Comparison of ENCODE assay signal across 17 cellular contexts in the genomic region with DNA sequence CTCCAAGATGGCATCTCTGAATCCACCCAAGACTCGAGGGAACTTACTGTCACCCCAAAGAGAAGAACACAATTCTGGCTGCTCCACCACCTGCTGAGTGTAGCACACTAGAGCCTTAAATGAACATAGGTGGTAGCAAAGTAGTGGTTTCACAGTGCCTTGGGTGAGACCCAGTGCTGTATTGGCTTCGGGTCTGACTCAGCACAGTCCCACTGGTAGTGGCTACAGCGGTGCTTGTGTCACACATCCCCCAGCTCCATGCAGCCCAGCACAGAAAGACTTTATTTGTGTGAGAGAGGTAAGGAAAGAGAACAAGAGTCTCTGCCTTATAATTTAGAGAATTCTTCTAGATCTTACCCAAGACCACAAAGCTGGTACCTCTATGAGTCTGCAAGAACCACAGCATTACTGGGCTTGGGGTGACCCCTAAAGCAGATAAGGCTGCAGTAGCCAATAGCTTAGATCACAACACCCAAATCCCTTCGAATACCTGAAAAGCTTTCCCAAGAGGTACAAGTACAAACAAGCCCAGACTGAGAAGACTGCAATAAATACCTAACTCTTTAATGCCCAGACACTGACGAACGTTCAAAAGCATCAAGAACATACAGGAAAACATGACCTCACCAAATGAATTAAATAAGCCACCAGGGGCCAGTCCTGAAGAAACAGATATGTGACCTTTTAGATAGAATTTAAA.
DNase-seq lines count a peak whose midpoint lies in the region; TF ChIP-seq lines count a peak whose summit lies in the region.
"Had no signal": no experiment of that assay in that cellular context is flagged by ENCODE, and none has a peak within 500 bp of the region (broad histone marks: within the 10 kb centered on the region; RNA-seq: fewer than 3 reads in every experiment).

No MANE protein-coding gene starts in this region.

- H4K20me1 ChIP-seq in SK-N-SH (ENCODE audit: insufficient read depth) = no peaks in the 10 kb centered on the region
- H4K20me1 ChIP-seq: BLaER1 had no signal

- H3K4me2 ChIP-seq in SK-N-SH = no peak overlapping the region
- H3K4me2 ChIP-seq: BLaER1 had no signal

- DNase-seq in NK-92 treated with Interleukin-12 subunit alpha and Interleukin-12 subunit beta, amount 100 ng/mL, for 24 hours (lab: John Stamatoyannopoulos, UW) = peak; percentile 9
- DNase-seq in NK-92 (lab: John Stamatoyannopoulos, UW; ENCODE audit: unreplicated experiment) (no peak), SK-N-SH (no peak), posterior vena cava (ENCODE audit: low spot score) (peak; percentile 43), chondrocyte (ENCODE audit: low spot score) (no peak), SIG-M5 treated with dmso at 0.1 percent for 504 hours (lab: John Stamatoyannopoulos, UW; ENCODE audit: unreplicated experiment) (no peak), T-helper 2 cell (no peak)
- DNase-seq: CD8-positive, alpha-beta memory T cell; GF-D8; NCI-H1436; NCI-H2029 treated with DMSO at 0.1 percent for 48 hours; NCI-H2227 treated with DMSO at 0.1 percent for 48 hours; NCI-H524 treated with DMSO at 0.1 percent for 48 hours had no signal

- H3F3A ChIP-seq in SK-N-SH (replicated peaks; ENCODE audit: insufficient read depth) = peaks cover 21% of the 10 kb centered on the region

- H3K4me1 ChIP-seq in SK-N-SH (ENCODE audit: control insufficient read depth in 1 of 2, insufficient read depth in 2 of 2, low read depth in 1 of 2, low read length in 1 of 2) (peaks cover 0 to 16% of the 10 kb centered on the region in 2 experiments; a peak in 3 of 4 replicates), esophagus (ENCODE audit: control insufficient read depth in 2 of 2, insufficient read depth in 2 of 2, low read length in 1 of 2) (peaks cover 0 to 5% of the 10 kb centered on the region in 2 donors)
- H3K4me1 ChIP-seq: BLaER1 had no signal

- no peak overlapping the region for H3K4me3 Mint-ChIP-seq in chondrocyte (ENCODE audit: unreplicated experiment)
- H3K4me3 Mint-ChIP-seq: CD8-positive, alpha-beta memory T cell had no signal

- H3K36me3 ChIP-seq in SK-N-SH (replicated peaks in 1 of 2; ENCODE audit: control insufficient read depth in 1 of 2, insufficient read depth in 2 of 2, low read length in 1 of 2) (peaks cover 0 to 8% of the 10 kb centered on the region in 2 experiments), esophagus (ENCODE audit: control insufficient read depth in 2 of 2, insufficient read depth in 2 of 2, low read length in 1 of 2) (no peaks in the 10 kb centered on the region)
- H3K36me3 ChIP-seq: BLaER1 had no signal

- peaks cover 24% of the 10 kb centered on the region for H3K4me1 Mint-ChIP-seq in chondrocyte (ENCODE audit: low read depth)
- H3K4me1 Mint-ChIP-seq: CD8-positive, alpha-beta memory T cell; IgD-negative memory B cell had no signal

- H3K9ac ChIP-seq in SK-N-SH = no peak overlapping the region
- H3K9ac ChIP-seq: BLaER1 had no signal

- no peak for TF ChIP-seq RAD21 in SK-N-SH (IDR thresholded peaks at IDR 0.05; ENCODE audit: low read length)

- peaks cover 9% of the 10 kb centered on the region; the same call in 1 of the 2 replicates for H3K9me3 ChIP-seq in SK-N-SH
- H3K9me3 ChIP-seq in esophagus (ENCODE audit: control insufficient read depth in 2 of 2, insufficient read depth in 1 of 2, low read depth in 1 of 2, low read length in 1 of 2) = no peaks in the 10 kb centered on the region
- H3K9me3 ChIP-seq: BLaER1 had no signal

- H3K9me3 Mint-ChIP-seq in chondrocyte (ENCODE audit: low read depth) = peaks cover 42% of the 10 kb centered on the region

- no peaks in the 10 kb centered on the region for H3K79me2 ChIP-seq in SK-N-SH (ENCODE audit: insufficient read depth)

- H3K36me3 Mint-ChIP-seq in chondrocyte (ENCODE audit: low read depth) = peaks cover 15% of the 10 kb centered on the region

- TF ChIP-seq EP300 in SK-N-SH (IDR thresholded peaks at IDR 0.05; ENCODE audit: borderline replicate concordance in 1 of 2, low read depth in 1 of 2, low read length in 1 of 2) = no peak

- intact Hi-C loops in posterior vena cava (cut with DNase I) = no loop called here

- H3K27me3 Mint-ChIP-seq in chondrocyte (ENCODE audit: low read depth) = no peaks in the 10 kb centered on the region

- H3K4me3 ChIP-seq in SK-N-SH (ENCODE audit: low read depth in 2 of 2, low read length in 1 of 2) = no peak overlapping the region
- no peak overlapping the region for H3K4me3 ChIP-seq in esophagus (ENCODE audit: low read depth in 1 of 2, low read length in 2 of 2)
- H3K4me3 ChIP-seq: BLaER1 had no signal

- H3K27ac ChIP-seq in SK-N-SH (ENCODE audit: low read depth in 2 of 2, low read length in 1 of 2) (peak overlapping the region; percentile 34 to 63), esophagus (ENCODE audit: low read depth in 2 of 2, low read length in 1 of 2) (peak overlapping the region; percentile 53 to 65)
- H3K27ac ChIP-seq: 22Rv1, BLaER1 had no signal

- H3K27me3 ChIP-seq in SK-N-SH (ENCODE audit: insufficient read depth) (no peaks in the 10 kb centered on the region), esophagus (ENCODE audit: control insufficient read depth in 1 of 2, insufficient read depth in 2 of 2, low read length in 2 of 2) (no peaks in the 10 kb centered on the region)
- H3K27me3 ChIP-seq: BLaER1 had no signal

- 29% methylated on average over 6 of the region's 6 CpGs for WGBS in SK-N-SH (ENCODE audit: low lambda C conversion rate)
- WGBS in esophagus, 2 donors = 58 to 61% methylated on average over 6 of the region's 6 CpGs

- CTCF ChIA-PET in SK-N-SH (lab: Yijun Ruan, JAX) = no interaction called here

- peak overlapping the region; percentile 54; the same call in 1 of the 2 replicates for H2AFZ ChIP-seq in SK-N-SH (ENCODE audit: low read depth)

- no peaks in the 10 kb centered on the region for H3K9me2 ChIP-seq in SK-N-SH

- POLR2A ChIA-PET in SK-N-SH (lab: Yijun Ruan, JAX) = no interaction called here

- no peak overlapping the region for H3K27ac Mint-ChIP-seq in chondrocyte (ENCODE audit: unreplicated experiment)
- H3K27ac Mint-ChIP-seq: CD8-positive, alpha-beta memory T cell; IgD-negative memory B cell had no signal

- TF ChIP-seq CTCF in SK-N-SH (IDR thresholded peaks at IDR 0.05) (no peak), chondrocyte (IDR thresholded peaks at IDR 0.05) (no peak)

TF ChIP-seq in SK-N-SH, 30 proteins besides CTCF, POLR2A, EP300 and RAD21 (continues in another document):
- TF ChIP-seq, protein P1, sequence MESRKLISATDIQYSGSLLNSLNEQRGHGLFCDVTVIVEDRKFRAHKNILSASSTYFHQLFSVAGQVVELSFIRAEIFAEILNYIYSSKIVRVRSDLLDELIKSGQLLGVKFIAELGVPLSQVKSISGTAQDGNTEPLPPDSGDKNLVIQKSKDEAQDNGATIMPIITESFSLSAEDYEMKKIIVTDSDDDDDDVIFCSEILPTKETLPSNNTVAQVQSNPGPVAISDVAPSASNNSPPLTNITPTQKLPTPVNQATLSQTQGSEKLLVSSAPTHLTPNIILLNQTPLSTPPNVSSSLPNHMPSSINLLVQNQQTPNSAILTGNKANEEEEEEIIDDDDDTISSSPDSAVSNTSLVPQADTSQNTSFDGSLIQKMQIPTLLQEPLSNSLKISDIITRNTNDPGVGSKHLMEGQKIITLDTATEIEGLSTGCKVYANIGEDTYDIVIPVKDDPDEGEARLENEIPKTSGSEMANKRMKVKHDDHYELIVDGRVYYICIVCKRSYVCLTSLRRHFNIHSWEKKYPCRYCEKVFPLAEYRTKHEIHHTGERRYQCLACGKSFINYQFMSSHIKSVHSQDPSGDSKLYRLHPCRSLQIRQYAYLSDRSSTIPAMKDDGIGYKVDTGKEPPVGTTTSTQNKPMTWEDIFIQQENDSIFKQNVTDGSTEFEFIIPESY (IDR thresholded peaks at IDR 0.05; ENCODE audit: borderline replicate concordance, low read depth) = no peak
- TF ChIP-seq, protein P2, sequence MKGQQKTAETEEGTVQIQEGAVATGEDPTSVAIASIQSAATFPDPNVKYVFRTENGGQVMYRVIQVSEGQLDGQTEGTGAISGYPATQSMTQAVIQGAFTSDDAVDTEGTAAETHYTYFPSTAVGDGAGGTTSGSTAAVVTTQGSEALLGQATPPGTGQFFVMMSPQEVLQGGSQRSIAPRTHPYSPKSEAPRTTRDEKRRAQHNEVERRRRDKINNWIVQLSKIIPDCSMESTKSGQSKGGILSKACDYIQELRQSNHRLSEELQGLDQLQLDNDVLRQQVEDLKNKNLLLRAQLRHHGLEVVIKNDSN (IDR thresholded peaks at IDR 0.05; ENCODE audit: borderline replicate concordance, low read depth) = no peak
- TF ChIP-seq TEAD4 (IDR thresholded peaks at IDR 0.05; ENCODE audit: borderline replicate concordance, insufficient read depth) (no peak), CHD2 (IDR thresholded peaks at IDR 0.05; ENCODE audit: low read length, partially characterized antibody) (no peak), FOSL2 (IDR thresholded peaks at IDR 0.05; ENCODE audit: borderline replicate concordance, low read depth) (no peak)
- TF ChIP-seq, protein P3, sequence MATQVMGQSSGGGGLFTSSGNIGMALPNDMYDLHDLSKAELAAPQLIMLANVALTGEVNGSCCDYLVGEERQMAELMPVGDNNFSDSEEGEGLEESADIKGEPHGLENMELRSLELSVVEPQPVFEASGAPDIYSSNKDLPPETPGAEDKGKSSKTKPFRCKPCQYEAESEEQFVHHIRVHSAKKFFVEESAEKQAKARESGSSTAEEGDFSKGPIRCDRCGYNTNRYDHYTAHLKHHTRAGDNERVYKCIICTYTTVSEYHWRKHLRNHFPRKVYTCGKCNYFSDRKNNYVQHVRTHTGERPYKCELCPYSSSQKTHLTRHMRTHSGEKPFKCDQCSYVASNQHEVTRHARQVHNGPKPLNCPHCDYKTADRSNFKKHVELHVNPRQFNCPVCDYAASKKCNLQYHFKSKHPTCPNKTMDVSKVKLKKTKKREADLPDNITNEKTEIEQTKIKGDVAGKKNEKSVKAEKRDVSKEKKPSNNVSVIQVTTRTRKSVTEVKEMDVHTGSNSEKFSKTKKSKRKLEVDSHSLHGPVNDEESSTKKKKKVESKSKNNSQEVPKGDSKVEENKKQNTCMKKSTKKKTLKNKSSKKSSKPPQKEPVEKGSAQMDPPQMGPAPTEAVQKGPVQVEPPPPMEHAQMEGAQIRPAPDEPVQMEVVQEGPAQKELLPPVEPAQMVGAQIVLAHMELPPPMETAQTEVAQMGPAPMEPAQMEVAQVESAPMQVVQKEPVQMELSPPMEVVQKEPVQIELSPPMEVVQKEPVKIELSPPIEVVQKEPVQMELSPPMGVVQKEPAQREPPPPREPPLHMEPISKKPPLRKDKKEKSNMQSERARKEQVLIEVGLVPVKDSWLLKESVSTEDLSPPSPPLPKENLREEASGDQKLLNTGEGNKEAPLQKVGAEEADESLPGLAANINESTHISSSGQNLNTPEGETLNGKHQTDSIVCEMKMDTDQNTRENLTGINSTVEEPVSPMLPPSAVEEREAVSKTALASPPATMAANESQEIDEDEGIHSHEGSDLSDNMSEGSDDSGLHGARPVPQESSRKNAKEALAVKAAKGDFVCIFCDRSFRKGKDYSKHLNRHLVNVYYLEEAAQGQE (IDR thresholded peaks at IDR 0.05; ENCODE audit: low read depth, low read length) = no peak

Comparison
In these comparisons a context has a peak if more than half of its experiments do, and no peak if none do; other contexts are left out.
1. DNase-seq: peak in NK-92 treated with Interleukin-12 subunit alpha and Interleukin-12 subunit beta, amount 100 ng/mL, for 24 hours (single experiment) and posterior vena cava (single experiment); none in NK-92 (single experiment), SK-N-SH (single experiment), chondrocyte (single experiment), SIG-M5 treated with dmso at 0.1 percent for 504 hours (single experiment) and T-helper 2 cell (0 of 5).